In genomic region chr22:23090079-23090835, GRCh38 we compare ENCODE assay signal across 30 cellular contexts. TPM values are rescaled to one million over a fixed set of nuclear protein-coding genes. Genes with fewer than 3 reads are reported as not detected.
"Had no signal": no experiment of that assay in that cellular context is flagged by ENCODE, and none has a peak within 500 bp of the region (broad histone marks: within the 10 kb centered on the region; RNA-seq: fewer than 3 reads in every experiment).

No MANE protein-coding gene starts in this region.

- DNase-seq: activated B cell treated with CpG ODN at 0.5 μM for 24 hours; activated CD4-positive, alpha-beta T cell treated with anti-CD3 and anti-CD28 coated beads for 1 hour; activated CD4-positive, alpha-beta T cell treated with anti-CD3 and anti-CD28 coated beads, Interleukin-2, amount 10 ng/mL, durations not matched to agents 24 days and 14 days; activated CD4-positive, alpha-beta T cell treated with anti-CD3 and anti-CD28 coated beads, Interleukin-2, amount 50 U/mL, for 48 hours; activated CD8-positive, alpha-beta memory T cell treated with anti-CD3 and anti-CD28 coated beads for 24 hours; activated gamma-delta T cell; activated naive CD4-positive, alpha-beta T cell treated with anti-CD3 and anti-CD28 coated beads for 36 hours; activated T-cell treated with anti-CD3 and anti-CD28 coated beads for 4 hours; activated T-cell treated with anti-CD3 and anti-CD28 coated beads, Interleukin-2, amount 50 U/mL, for 48 hours; amygdala; NCI-H1105; NCI-H1436; NCI-H1694 treated with DMSO at 0.1 percent for 48 hours; NCI-H2081; NCI-H2227 treated with DMSO at 0.1 percent for 48 hours; NCI-H774; NK-92 treated with Interleukin-12 subunit alpha and Interleukin-12 subunit beta, amount 100 ng/mL, for 24 hours; OCI-M1; SHP77 treated with DMSO at 0.1 percent for 48 hours had no signal

- H3K27me3 Mint-ChIP-seq: activated B cell treated with CpG ODN at 0.5 μM for 24 hours; activated CD4-positive, alpha-beta T cell treated with anti-CD3 and anti-CD28 coated beads, Interleukin-2, amount 10 ng/mL, durations not matched to agents 24 days and 14 days; activated naive CD8-positive, alpha-beta T cell; activated T-helper 17 cell treated with anti-CD3 and anti-CD28 coated beads, Interleukin-2, amount 50 U/mL, for 72 hours; brain; central memory CD8-positive, alpha-beta T cell; IgD-negative memory B cell had no signal

- H3K27ac Mint-ChIP-seq: activated B cell treated with CpG ODN at 0.5 μM for 24 hours; activated CD4-positive, alpha-beta T cell treated with anti-CD3 and anti-CD28 coated beads, Interleukin-2, amount 10 ng/mL, durations not matched to agents 24 days and 14 days; activated naive CD4-positive, alpha-beta T cell treated with anti-CD3 and anti-CD28 coated beads for 36 hours; activated naive CD8-positive, alpha-beta T cell; activated T-helper 17 cell treated with anti-CD3 and anti-CD28 coated beads, Interleukin-2, amount 50 U/mL, for 72 hours; brain; IgD-negative memory B cell; T-helper 1 cell treated with Interleukin-12 subunit alpha and Interleukin-12 subunit beta and Interleukin-4 antibody, amounts not matched to agents 30 μg/mL and 1 μg/mL, for 36 hours had no signal

- FAIRE-seq: astrocyte, RCC 7860 had no signal

- H3K4me1 Mint-ChIP-seq: activated CD4-positive, alpha-beta T cell treated with anti-CD3 and anti-CD28 coated beads, Interleukin-2, amount 10 ng/mL, durations not matched to agents 24 days and 14 days; activated T-helper 17 cell treated with anti-CD3 and anti-CD28 coated beads, Interleukin-2, amount 50 U/mL, for 72 hours had no signal

- H3K4me3 Mint-ChIP-seq: activated B cell treated with CpG ODN at 0.5 μM for 24 hours; activated CD4-positive, alpha-beta T cell treated with anti-CD3 and anti-CD28 coated beads, Interleukin-2, amount 10 ng/mL, durations not matched to agents 24 days and 14 days; activated naive CD4-positive, alpha-beta T cell treated with anti-CD3 and anti-CD28 coated beads for 36 hours; activated naive CD8-positive, alpha-beta T cell; activated T-helper 17 cell treated with anti-CD3 and anti-CD28 coated beads, Interleukin-2, amount 50 U/mL, for 72 hours; brain; central memory CD8-positive, alpha-beta T cell; IgD-negative memory B cell; T-helper 1 cell treated with Interleukin-12 subunit alpha and Interleukin-12 subunit beta and Interleukin-4 antibody, amounts not matched to agents 30 μg/mL and 1 μg/mL, for 36 hours had no signal

- ATAC-seq: activated T-helper 17 cell treated with anti-CD3 and anti-CD28 coated beads, Interleukin-2, amount 50 U/mL, for 72 hours had no signal

- H3K9me3 Mint-ChIP-seq: activated B cell treated with CpG ODN at 0.5 μM for 24 hours; activated CD4-positive, alpha-beta T cell treated with anti-CD3 and anti-CD28 coated beads, Interleukin-2, amount 10 ng/mL, durations not matched to agents 24 days and 14 days; activated naive CD4-positive, alpha-beta T cell treated with anti-CD3 and anti-CD28 coated beads for 36 hours; activated T-helper 17 cell treated with anti-CD3 and anti-CD28 coated beads, Interleukin-2, amount 50 U/mL, for 72 hours; brain; central memory CD8-positive, alpha-beta T cell; IgD-negative memory B cell; T-helper 1 cell treated with Interleukin-12 subunit alpha and Interleukin-12 subunit beta and Interleukin-4 antibody, amounts not matched to agents 30 μg/mL and 1 μg/mL, for 36 hours had no signal

- H3K27ac ChIP-seq: KMS-11 had no signal

- H3K36me3 Mint-ChIP-seq: activated naive CD8-positive, alpha-beta T cell; brain; IgD-negative memory B cell had no signal

RNA-seq across cellular contexts. Expression of gene RSPH14, which starts 51.5 kb away (rescaled TPM):
- total RNA-seq: activated B cell treated with CpG ODN at 0.5 μM for 24 hours; activated CD4-positive, alpha-beta T cell treated with anti-CD3 and anti-CD28 coated beads, Interleukin-2, amount 10 ng/mL, durations not matched to agents 24 days and 14 days; activated T-helper 17 cell treated with anti-CD3 and anti-CD28 coated beads, Interleukin-2, amount 50 U/mL, for 72 hours; astrocyte; MCF 10A; SK-MEL-5 had no signal

RNA-seq across cellular contexts. Expression of gene RAB36, which starts 55.0 kb away (rescaled TPM):
- total RNA-seq: activated CD4-positive, alpha-beta T cell treated with anti-CD3 and anti-CD28 coated beads, Interleukin-2, amount 10 ng/mL, durations not matched to agents 24 days and 14 days; activated naive CD4-positive, alpha-beta T cell treated with anti-CD3 and anti-CD28 coated beads for 36 hours had no signal
